ENCODE assay signal across 25 cellular contexts in genomic region chr15:35329993-35330695, GRCh38.
"Had no signal": no experiment of that assay in that cellular context is flagged by ENCODE, and none has a peak within 500 bp of the region (broad histone marks: within the 10 kb centered on the region; RNA-seq: fewer than 3 reads in every experiment).

No MANE protein-coding gene starts in this region.

- H3K36me3 ChIP-seq: neural progenitor cell, tibial artery had no signal

- H3K27me3 Mint-ChIP-seq: memory B cell; naive B cell; natural killer cell treated with Interleukin-12 subunit alpha and Interleukin-12 subunit beta and Interleukin-15 and Interleukin-18, amount 100 ng/mL, for 72 hours; progenitor cell of endocrine pancreas; type B pancreatic cell had no signal

- DNase-seq: dorsolateral prefrontal cortex; effector CD4-positive, alpha-beta T cell; hypothalamus; immature natural killer cell; islet precursor cell; mucosa of descending colon; naive B cell; stimulated activated CD4-positive, alpha-beta T cell treated with anti-CD3 and anti-CD28 coated beads, Interleukin-12 subunit alpha, Interleukin-12 subunit beta, amount 100 ng/mL, for 4 hours; stimulated activated CD4-positive, alpha-beta T cell treated with anti-CD3 and anti-CD28 coated beads, Interleukin-1b, Interleukin-23, amount 100 ng/mL, for 48 hours; stimulated activated CD4-positive, alpha-beta T cell treated with anti-CD3 and anti-CD28 coated beads, Interleukin-4, amount 100 ng/mL, for 24 hours; stimulated activated naive CD4-positive, alpha-beta T cell treated with Interleukin-2 at 50 U/mL for 16 hours; substantia nigra; testis; tibial artery had no signal

- H3K4me1 ChIP-seq: neural progenitor cell, parathyroid adenoma, testis had no signal

- H3K27me3 ChIP-seq: dorsolateral prefrontal cortex, neural progenitor cell, testis, tibial artery had no signal

- H3K4me3 Mint-ChIP-seq: immature natural killer cell; memory B cell; naive B cell; natural killer cell treated with Interleukin-12 subunit alpha and Interleukin-12 subunit beta and Interleukin-15 and Interleukin-18, amount 100 ng/mL, for 72 hours; neural progenitor cell; stimulated activated effector memory CD8-positive, alpha-beta T cell treated with anti-CD3 and anti-CD28 coated beads, Interleukin-12 subunit alpha, Interleukin-12 subunit beta, amount 100 ng/mL, for 72 hours; type B pancreatic cell had no signal

- H3K36me3 Mint-ChIP-seq: immature natural killer cell; naive B cell; natural killer cell treated with Interleukin-12 subunit alpha and Interleukin-12 subunit beta and Interleukin-15 and Interleukin-18, amount 100 ng/mL, for 72 hours; neural progenitor cell; stimulated activated effector memory CD8-positive, alpha-beta T cell treated with anti-CD3 and anti-CD28 coated beads, Interleukin-12 subunit alpha, Interleukin-12 subunit beta, amount 100 ng/mL, for 72 hours had no signal

- H3K27ac Mint-ChIP-seq: immature natural killer cell; memory B cell; naive B cell; natural killer cell treated with Interleukin-12 subunit alpha and Interleukin-12 subunit beta and Interleukin-15 and Interleukin-18, amount 100 ng/mL, for 72 hours; neural progenitor cell; progenitor cell of endocrine pancreas; stimulated activated effector memory CD8-positive, alpha-beta T cell treated with anti-CD3 and anti-CD28 coated beads, Interleukin-12 subunit alpha, Interleukin-12 subunit beta, amount 100 ng/mL, for 72 hours; type B pancreatic cell had no signal

- H3K9me3 Mint-ChIP-seq: memory B cell, neural progenitor cell, type B pancreatic cell had no signal

- H3K4me1 Mint-ChIP-seq: immature natural killer cell; memory B cell; naive B cell; neural progenitor cell; stimulated activated effector memory CD8-positive, alpha-beta T cell treated with anti-CD3 and anti-CD28 coated beads, Interleukin-12 subunit alpha, Interleukin-12 subunit beta, amount 100 ng/mL, for 72 hours had no signal

- ATAC-seq: left lobe of liver; mucosa of descending colon; natural killer cell treated with Interleukin-12 subunit alpha and Interleukin-12 subunit beta and Interleukin-15 and Interleukin-18, amount 100 ng/mL, for 72 hours; sciatic nerve; stimulated activated effector memory CD8-positive, alpha-beta T cell treated with anti-CD3 and anti-CD28 coated beads, Interleukin-12 subunit alpha, Interleukin-12 subunit beta, amount 100 ng/mL, for 72 hours had no signal

- H3K9me3 ChIP-seq: mucosa of descending colon, testis, tibial artery had no signal

- H3K4me3 ChIP-seq: dorsolateral prefrontal cortex, lung, mucosa of descending colon, neural progenitor cell, smooth muscle cell, testis, tibial artery had no signal
